Comparison of ENCODE assay signal across 10 cellular contexts in genomic region chr16:56742030-56742984, GRCh38. TPM values are rescaled to one million over a fixed set of nuclear protein-coding genes. Genes with fewer than 3 reads are reported as not detected.
DNase-seq lines count a peak whose midpoint lies in the region; FAIRE-seq and TF ChIP-seq lines count a peak whose summit lies in the region.
"Had no signal": no experiment of that assay in that cellular context is flagged by ENCODE, and none has a peak within 500 bp of the region (broad histone marks: within the 10 kb centered on the region; RNA-seq: fewer than 3 reads in every experiment).

No MANE protein-coding gene starts in this region.

- H2BK5ac ChIP-seq in mesenchymal stem cell (ENCODE audit: low read depth, low read length, poor library complexity, severe bottlenecking): peak overlapping the region; percentile 5

- peak overlapping the region; percentile 88 for H4K8ac ChIP-seq in mesenchymal stem cell (ENCODE audit: low read length)

- in situ Hi-C loops in brain microvascular endothelial cell (cut with HindIII; ENCODE audit: low pct_ligation_motif_present, low sequenced_read_pairs): no loop called here

- no peak overlapping the region for H3K4me3 ChIP-seq in brain microvascular endothelial cell (ENCODE audit: low read depth, low read length)
- H3K4me3 ChIP-seq in mesenchymal stem cell (ENCODE audit: insufficient read depth in 1 of 2, low read depth in 1 of 2, low read length in 2 of 2): peak overlapping the region in 1 of 2 experiments; percentile 45

- FAIRE-seq in GM19239 (lab: Jason Lieb, UNC): no peak

- H3K9me3 ChIP-seq in mesenchymal stem cell (ENCODE audit: control insufficient read depth, low read length): no peaks in the 10 kb centered on the region

- TF ChIP-seq CTCF in brain microvascular endothelial cell (IDR thresholded peaks at IDR 0.05; ENCODE audit: low read depth, low read length, missing control alignments): no peak

- no peak overlapping the region for H3K4me3 Mint-ChIP-seq in immature natural killer cell
- H3K4me3 Mint-ChIP-seq: dendritic cell treated with granulocyte-macrophage colony-stimulating factor and Interleukin-4, amounts not matched to agents 40 ng/mL and 50 ng/mL, for 4 days had no signal

- H2BK12ac ChIP-seq in mesenchymal stem cell (ENCODE audit: low read length in 2 of 2): no peak overlapping the region

- no peak overlapping the region for H3K27ac Mint-ChIP-seq in immature natural killer cell
- H3K27ac Mint-ChIP-seq: dendritic cell treated with granulocyte-macrophage colony-stimulating factor and Interleukin-4, amounts not matched to agents 40 ng/mL and 50 ng/mL, for 4 days had no signal

- H3K27me3 ChIP-seq in brain microvascular endothelial cell (replicated peaks) (no peaks in the 10 kb centered on the region), mesenchymal stem cell (ENCODE audit: control insufficient read depth in 1 of 2, insufficient read depth in 1 of 2, low read length in 2 of 2) (no peaks in the 10 kb centered on the region)

- H3K9me3 Mint-ChIP-seq in immature natural killer cell: no peaks in the 10 kb centered on the region
- H3K9me3 Mint-ChIP-seq: dendritic cell treated with granulocyte-macrophage colony-stimulating factor and Interleukin-4, amounts not matched to agents 40 ng/mL and 50 ng/mL, for 4 days had no signal

- no peak overlapping the region for H2BK120ac ChIP-seq in mesenchymal stem cell (ENCODE audit: low read depth, low read length)

- no peak overlapping the region for H3K4me2 ChIP-seq in mesenchymal stem cell (ENCODE audit: low read length, poor library complexity, severe bottlenecking)

- no peak overlapping the region for H2AK5ac ChIP-seq in mesenchymal stem cell (ENCODE audit: low read length, severe bottlenecking)

- peaks cover 3% of the 10 kb centered on the region for H3K4me1 ChIP-seq in mesenchymal stem cell (ENCODE audit: control insufficient read depth, insufficient read depth, low read depth, low read length)

- peaks cover 23% of the 10 kb centered on the region for H3K79me1 ChIP-seq in mesenchymal stem cell (replicated peaks; ENCODE audit: low read length, poor library complexity, severe bottlenecking)

- H3K27ac ChIP-seq in brain microvascular endothelial cell (peak overlapping the region; percentile 49), mesenchymal stem cell (ENCODE audit: low read length, poor library complexity, severe bottlenecking) (peak overlapping the region; percentile 85)

- H3K14ac ChIP-seq in mesenchymal stem cell (ENCODE audit: low read length in 2 of 2): no peak overlapping the region

- H3K4ac ChIP-seq in mesenchymal stem cell (ENCODE audit: low read depth in 1 of 2, low read length in 2 of 2): peak overlapping the region in 1 of 2 experiments; percentile 6

- H3K27me3 Mint-ChIP-seq in immature natural killer cell (ENCODE audit: low read depth in 3 of 3): peaks cover 0 to 2% (median 0%) of the 10 kb centered on the region in 3 donors
- H3K27me3 Mint-ChIP-seq: dendritic cell treated with granulocyte-macrophage colony-stimulating factor and Interleukin-4, amounts not matched to agents 40 ng/mL and 50 ng/mL, for 4 days had no signal

- peaks cover 0 to 28% of the 10 kb centered on the region in 2 donors for H3K4me1 Mint-ChIP-seq in immature natural killer cell

- WGBS in mesenchymal stem cell: 71% methylated on average over 1 of the region's 5 CpGs

- H2BK15ac ChIP-seq in mesenchymal stem cell (ENCODE audit: low read depth, poor library complexity, severe bottlenecking): no peak overlapping the region

- peak overlapping the region; percentile 80 for H3K9ac ChIP-seq in mesenchymal stem cell (ENCODE audit: low read length)

- no peaks in the 10 kb centered on the region for H3K36me3 ChIP-seq in brain microvascular endothelial cell (replicated peaks)
- no peaks in the 10 kb centered on the region for H3K36me3 ChIP-seq in mesenchymal stem cell (ENCODE audit: control insufficient read depth in 1 of 2, insufficient read depth in 2 of 2, low read depth in 1 of 2, low read length in 2 of 2)

- peaks cover 0 to 4% (median 0%) of the 10 kb centered on the region in 3 donors for H3K36me3 Mint-ChIP-seq in immature natural killer cell

- H2AFZ ChIP-seq in mesenchymal stem cell (ENCODE audit: low read depth, low read length): no peak overlapping the region

- H4K91ac ChIP-seq in mesenchymal stem cell (ENCODE audit: low read length): no peak overlapping the region

- DNase-seq in AG08395 (ENCODE audit: low spot score) (peak; percentile 76), HS-5 (ENCODE audit: low read depth) (peak; percentile 67), brain microvascular endothelial cell (peak; percentile 78), mesenchymal stem cell (peak; percentile 89), NAMALWA (ENCODE audit: low spot score) (no peak), GM19239 (ENCODE audit: insufficient read length, low spot score) (no peak), immature natural killer cell (no peak), OCI-M2 (lab: John Stamatoyannopoulos, UW; ENCODE audit: unreplicated experiment) (no peak)
- DNase-seq: NCI-H748 treated with DMSO at 0.1 percent for 48 hours had no signal

- no peak overlapping the region for H3K23ac ChIP-seq in mesenchymal stem cell (ENCODE audit: low read length in 2 of 2)

- H3K18ac ChIP-seq in mesenchymal stem cell (ENCODE audit: low read depth in 1 of 2, low read length in 2 of 2): peak overlapping the region in 1 of 2 experiments; percentile 79

RNA-seq across cellular contexts. Expression of gene NUP93, which starts 12.4 kb away (rescaled TPM):
- 39.0 TPM for polyA plus RNA-seq in mesenchymal stem cell (2013, experiment 1 of 2)
- 34.8 TPM for polyA plus RNA-seq in mesenchymal stem cell (2013, experiment 2 of 2)
- 10 to 100 TPM; 57.1 to 91.4 (median 68.3) TPM for polyA plus RNA-seq in immature natural killer cell

Comparison
In these comparisons a context has a peak if more than half of its experiments do, and no peak if none do; other contexts are left out.
1. DNase-seq: peak in AG08395 (single experiment), HS-5 (single experiment), brain microvascular endothelial cell (single experiment) and mesenchymal stem cell (single experiment); none in NAMALWA (single experiment), GM19239 (single experiment), immature natural killer cell (0 of 3) and OCI-M2 (single experiment).